Comparison of ENCODE assay signal across 2 cellular contexts in genomic region chr16:48574766-48575165, GRCh38.
TF ChIP-seq lines count a peak whose summit lies in the region.

No MANE protein-coding gene starts in this region.

TF ChIP-seq in A549, 52 proteins besides CTCF, POLR2A, EP300 and RAD21 (continued from another document):
- TF ChIP-seq HES2 (IDR thresholded peaks at IDR 0.05) (no peak), SREBF2 (IDR thresholded peaks at IDR 0.05) (no peak), ZFP36 (IDR thresholded peaks at IDR 0.05; ENCODE audit: borderline replicate concordance, partially characterized antibody) (no peak), RNF2 (IDR thresholded peaks at IDR 0.05; ENCODE audit: borderline replicate concordance, low read depth) (no peak), ZNF302 (CRISPR knock-in tag; IDR thresholded peaks at IDR 0.05) (no peak)

TF ChIP-seq in SK-N-SH treated with all-trans-retinoic acid at 6 μM for 48 hours, 23 proteins besides CTCF, POLR2A, EP300 and RAD21 (continued from another document):
- TF ChIP-seq TCF4 (CRISPR knock-in tag; IDR thresholded peaks at IDR 0.05; ENCODE audit: borderline replicate concordance) = no peak
- TF ChIP-seq, protein P1, sequence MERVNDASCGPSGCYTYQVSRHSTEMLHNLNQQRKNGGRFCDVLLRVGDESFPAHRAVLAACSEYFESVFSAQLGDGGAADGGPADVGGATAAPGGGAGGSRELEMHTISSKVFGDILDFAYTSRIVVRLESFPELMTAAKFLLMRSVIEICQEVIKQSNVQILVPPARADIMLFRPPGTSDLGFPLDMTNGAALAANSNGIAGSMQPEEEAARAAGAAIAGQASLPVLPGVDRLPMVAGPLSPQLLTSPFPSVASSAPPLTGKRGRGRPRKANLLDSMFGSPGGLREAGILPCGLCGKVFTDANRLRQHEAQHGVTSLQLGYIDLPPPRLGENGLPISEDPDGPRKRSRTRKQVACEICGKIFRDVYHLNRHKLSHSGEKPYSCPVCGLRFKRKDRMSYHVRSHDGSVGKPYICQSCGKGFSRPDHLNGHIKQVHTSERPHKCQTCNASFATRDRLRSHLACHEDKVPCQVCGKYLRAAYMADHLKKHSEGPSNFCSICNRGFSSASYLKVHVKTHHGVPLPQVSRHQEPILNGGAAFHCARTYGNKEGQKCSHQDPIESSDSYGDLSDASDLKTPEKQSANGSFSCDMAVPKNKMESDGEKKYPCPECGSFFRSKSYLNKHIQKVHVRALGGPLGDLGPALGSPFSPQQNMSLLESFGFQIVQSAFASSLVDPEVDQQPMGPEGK (CRISPR knock-in tag; IDR thresholded peaks at IDR 0.05; ENCODE audit: borderline replicate concordance) = no peak
- TF ChIP-seq CREB5 (CRISPR knock-in tag; IDR thresholded peaks at IDR 0.05; ENCODE audit: low read depth) = no peak
- TF ChIP-seq ARNTL (CRISPR knock-in tag; IDR thresholded peaks at IDR 0.05; ENCODE audit: borderline replicate concordance, low read depth) = no peak
- no peak for TF ChIP-seq SNAI2 (CRISPR knock-in tag; IDR thresholded peaks at IDR 0.05)
- TF ChIP-seq OSR1 (CRISPR knock-in tag; IDR thresholded peaks at IDR 0.05) = no peak
- TF ChIP-seq, protein P2, sequence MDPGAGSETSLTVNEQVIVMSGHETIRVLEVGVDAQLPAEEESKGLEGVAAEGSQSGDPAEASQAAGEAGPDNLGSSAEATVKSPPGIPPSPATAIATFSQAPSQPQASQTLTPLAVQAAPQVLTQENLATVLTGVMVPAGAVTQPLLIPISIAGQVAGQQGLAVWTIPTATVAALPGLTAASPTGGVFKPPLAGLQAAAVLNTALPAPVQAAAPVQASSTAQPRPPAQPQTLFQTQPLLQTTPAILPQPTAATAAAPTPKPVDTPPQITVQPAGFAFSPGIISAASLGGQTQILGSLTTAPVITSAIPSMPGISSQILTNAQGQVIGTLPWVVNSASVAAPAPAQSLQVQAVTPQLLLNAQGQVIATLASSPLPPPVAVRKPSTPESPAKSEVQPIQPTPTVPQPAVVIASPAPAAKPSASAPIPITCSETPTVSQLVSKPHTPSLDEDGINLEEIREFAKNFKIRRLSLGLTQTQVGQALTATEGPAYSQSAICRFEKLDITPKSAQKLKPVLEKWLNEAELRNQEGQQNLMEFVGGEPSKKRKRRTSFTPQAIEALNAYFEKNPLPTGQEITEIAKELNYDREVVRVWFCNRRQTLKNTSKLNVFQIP (CRISPR knock-in tag; IDR thresholded peaks at IDR 0.05; ENCODE audit: borderline replicate concordance, low read depth) = no peak
- TF ChIP-seq ZNF70 (CRISPR knock-in tag; IDR thresholded peaks at IDR 0.05) = no peak
- no peak for TF ChIP-seq BACH2 (CRISPR knock-in tag; IDR thresholded peaks at IDR 0.05; ENCODE audit: borderline replicate concordance)
- no peak for TF ChIP-seq TOX (CRISPR knock-in tag; IDR thresholded peaks at IDR 0.05; ENCODE audit: borderline replicate concordance)
- TF ChIP-seq ZFP30 (CRISPR knock-in tag; IDR thresholded peaks at IDR 0.05) = no peak
